In the genomic region with DNA sequence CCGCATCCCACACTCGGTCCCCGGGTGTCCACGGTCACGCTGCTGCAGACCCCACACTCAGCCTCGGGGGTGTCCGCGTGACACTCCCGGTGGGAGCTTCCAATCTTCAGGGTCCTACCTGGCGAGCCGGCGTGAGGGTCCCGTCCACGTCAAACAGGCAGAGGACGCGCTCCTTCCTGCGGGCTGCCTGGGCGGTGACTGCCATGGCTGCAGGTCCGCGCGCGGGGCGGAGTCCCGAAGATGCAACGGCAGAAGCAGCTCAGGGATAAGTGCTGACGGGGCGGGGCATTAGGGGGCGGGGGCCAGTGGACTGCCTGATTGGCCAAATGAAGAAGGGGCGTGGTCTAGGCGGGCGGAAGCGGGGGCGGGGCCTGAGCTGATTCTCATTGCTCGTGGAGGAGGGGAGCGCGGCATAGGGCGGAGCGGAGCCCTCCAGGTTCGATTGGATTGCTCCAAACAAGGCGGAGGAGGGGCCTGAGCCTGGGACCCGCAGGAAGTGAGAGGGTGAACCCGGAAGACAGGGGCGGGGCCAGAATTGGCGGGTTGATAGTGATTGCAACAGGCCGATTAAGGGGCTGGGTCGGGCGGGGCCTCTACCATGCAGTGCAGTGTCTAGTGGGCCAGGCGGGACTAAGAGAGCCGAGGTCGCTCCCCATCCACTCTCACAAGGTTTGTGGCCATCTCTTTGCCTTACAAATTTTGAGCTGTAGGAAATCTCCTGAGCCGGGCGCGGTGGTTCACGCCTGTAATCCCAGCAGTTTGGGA, we compare ENCODE assay signal across 8 cellular contexts. TPM values are rescaled to one million over a fixed set of nuclear protein-coding genes. Genes with fewer than 3 reads are reported as not detected.
A peak's percentile ranks its signal among the peaks of the same experiment; 100 is the strongest.
DNase-seq lines count a peak whose midpoint lies in the region; ATAC-seq and TF ChIP-seq lines count a peak whose summit lies in the region.

Gene PMM1, minus strand, starts transcription at position 240 of the 765 bp plus-strand sequence. Its CDS starts 35 bp downstream, at position 205.

- H3K4me1 Mint-ChIP-seq in activated CD4-positive, alpha-beta T cell treated with anti-CD3 and anti-CD28 coated beads, Interleukin-2, amount 10 ng/mL, durations not matched to agents 24 days and 14 days = peaks cover 23% of the 10 kb centered on the region

- CTCF ChIA-PET in BJ (lab: Yijun Ruan, JAX) = interaction anchor here (0.7 to 2.6 kb wide), 8 partner anchors 8 to 49 kb away, joined by 3 to 13 read pairs (median 6); partner anchors contain the start of gene POLR3H

- no peak for TF ChIP-seq CTCF in BJ (IDR thresholded peaks at IDR 0.05; ENCODE audit: insufficient read depth, low read depth, low read length)
- no peak for TF ChIP-seq CTCF in coronary artery (IDR thresholded peaks at IDR 0.05)

- H3K27ac Mint-ChIP-seq in activated CD4-positive, alpha-beta T cell treated with anti-CD3 and anti-CD28 coated beads, Interleukin-2, amount 10 ng/mL, durations not matched to agents 24 days and 14 days = peak within 1 kb of the TSS; percentile 86

- H3K27me3 ChIP-seq in BJ (ENCODE audit: control insufficient read depth, insufficient read depth, low read length) = no peaks in the 10 kb centered on the region

- ATAC-seq in GM19324 (IDR thresholded peaks at IDR 0.05; ENCODE audit: low FRiP score, unreplicated experiment) (peak; percentile 86), HG03469 (IDR thresholded peaks at IDR 0.05; ENCODE audit: unreplicated experiment) (peak; percentile 84), left colon (peak; percentile 85)

- H3K27ac ChIP-seq in coronary artery = peak within 1 kb of the TSS; percentile 58 to 92

- H3K27me3 Mint-ChIP-seq in activated CD4-positive, alpha-beta T cell treated with anti-CD3 and anti-CD28 coated beads, Interleukin-2, amount 10 ng/mL, durations not matched to agents 24 days and 14 days = no peaks in the 10 kb centered on the region

- H3K36me3 Mint-ChIP-seq in activated CD4-positive, alpha-beta T cell treated with anti-CD3 and anti-CD28 coated beads, Interleukin-2, amount 10 ng/mL, durations not matched to agents 24 days and 14 days (ENCODE audit: low read depth) = peaks cover 4% of the 10 kb centered on the region

- H3K9me3 Mint-ChIP-seq in activated CD4-positive, alpha-beta T cell treated with anti-CD3 and anti-CD28 coated beads, Interleukin-2, amount 10 ng/mL, durations not matched to agents 24 days and 14 days = no peaks in the 10 kb centered on the region

- H3K4me3 Mint-ChIP-seq in activated CD4-positive, alpha-beta T cell treated with anti-CD3 and anti-CD28 coated beads, Interleukin-2, amount 10 ng/mL, durations not matched to agents 24 days and 14 days = peak within 1 kb of the TSS; percentile 95

- H3K4me3 ChIP-seq in BJ (ENCODE audit: low read depth, low read length) (peak within 1 kb of the TSS; percentile 95), coronary artery (peak within 1 kb of the TSS; percentile 95)

- DNase-seq in BJ (ENCODE audit: low read depth) (peak; percentile 97), NCI-H526 treated with DMSO at 0.1 percent for 48 hours (lab: John Stamatoyannopoulos, UW) (peak; percentile 94), coronary artery (ENCODE audit: low spot score) (peak; percentile 100), left colon (peak; percentile 100)
- DNase-seq in activated CD4-positive, alpha-beta T cell treated with anti-CD3 and anti-CD28 coated beads, Interleukin-2, amount 10 ng/mL, durations not matched to agents 24 days and 14 days = peak; percentile 100
- peak; percentile 100 for DNase-seq in stimulated activated CD4-positive, alpha-beta T cell treated with anti-CD3 and anti-CD28 coated beads, Interleukin-1b, Interleukin-23, amount 100 ng/mL, for 48 hours

- POLR2A ChIA-PET in BJ (lab: Charles Lee) = interaction anchor here (0.6 to 1.3 kb wide), 8 partner anchors 9 to 1193 kb away, joined by 3 to 12 read pairs (median 6); partner anchors contain the start of genes POLR3H and TOB2

- intact Hi-C loops in activated CD4-positive, alpha-beta T cell treated with anti-CD3 and anti-CD28 coated beads, Interleukin-2, amount 10 ng/mL, durations not matched to agents 24 days and 14 days (cut with micrococcal nuclease) = loop anchor here (1.0 to 5.0 kb wide), 5 partner anchors 15 to 497 kb away; partner anchors contain the start of genes DESI1, EP300, PHF5A and POLR3H
- intact Hi-C loops in left colon (cut with DNase I, micrococcal nuclease) = loop anchor here in 1 of 2 donors (10.0 kb wide), 1 partner anchor 55 kb away; no protein-coding TSS in a partner anchor

- peaks cover 3% of the 10 kb centered on the region for H3K36me3 ChIP-seq in BJ (ENCODE audit: control insufficient read depth, insufficient read depth, low read length)

RNA-seq across cellular contexts. Expression of gene PMM1, which starts in this region (rescaled TPM):
- polyA plus RNA-seq in BJ (2011; rRNA removed) = 70.7 and 109 TPM in 2 replicates
- polyA minus RNA-seq in BJ (2011; rRNA and poly(A)+ RNA removed) = 24.8 and 39.8 TPM in 2 replicates
- 19.7 and 23.1 TPM in 2 replicates for total RNA-seq in activated CD4-positive, alpha-beta T cell treated with anti-CD3 and anti-CD28 coated beads, Interleukin-2, amount 10 ng/mL, durations not matched to agents 24 days and 14 days
- 10 to 100 TPM; 48.6 to 61.8 TPM for total RNA-seq in left colon

Comparison
In these comparisons a context has a peak if more than half of its experiments do, and no peak if none do; other contexts are left out.
1. Peak in every context shown above with its lines: DNase-seq, ATAC-seq, H3K4me3 ChIP-seq and H3K27ac ChIP-seq.